9 cellular contexts compared by ENCODE assay signal in the genomic region with DNA sequence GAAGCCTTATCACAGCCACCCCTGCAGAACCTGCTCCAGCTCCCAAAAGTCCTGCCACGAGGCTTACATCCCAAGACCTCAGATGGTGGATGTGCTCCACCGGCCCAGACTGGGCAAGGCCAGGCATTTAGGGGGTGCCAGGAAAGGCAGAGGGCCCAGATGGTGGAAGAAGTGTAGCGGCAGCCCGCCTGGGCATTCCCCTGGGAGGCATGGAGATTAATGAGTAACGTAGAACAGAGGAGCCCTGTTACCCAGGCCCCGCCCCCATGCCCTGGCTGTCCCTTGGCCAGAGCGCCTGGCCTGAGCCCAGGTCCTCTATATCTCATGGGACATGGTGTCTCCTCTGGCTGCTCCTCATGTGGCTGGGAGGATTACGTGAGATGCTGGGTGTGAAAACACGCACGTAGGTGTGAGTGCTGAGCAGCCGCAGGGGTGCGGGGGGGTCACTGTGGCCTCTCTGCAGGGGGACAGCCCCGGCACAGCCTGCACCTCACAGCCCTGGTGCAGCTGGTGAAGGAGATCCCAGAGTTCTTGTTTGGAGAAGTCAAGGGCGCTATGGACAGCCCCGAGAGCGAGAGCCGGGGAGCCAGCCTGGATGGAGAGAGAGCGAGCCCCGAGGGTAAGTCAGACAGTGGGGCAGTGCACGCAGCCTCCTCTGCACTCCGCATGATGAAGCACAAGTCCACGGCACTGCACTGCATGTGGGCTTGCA. TPM values are rescaled to one million over a fixed set of nuclear protein-coding genes. Genes with fewer than 3 reads are reported as not detected.
DNase-seq lines count a peak whose midpoint lies in the region; ATAC-seq, FAIRE-seq and TF ChIP-seq lines count a peak whose summit lies in the region.
"Had no signal": no experiment of that assay in that cellular context is flagged by ENCODE, and none has a peak within 500 bp of the region (broad histone marks: within the 10 kb centered on the region; RNA-seq: fewer than 3 reads in every experiment).

No MANE protein-coding gene starts in this region.

- H3K4me1 ChIP-seq in right atrium auricular region: peaks cover 0 to 52% of the 10 kb centered on the region in 2 donors
- H3K4me1 ChIP-seq in sigmoid colon: peaks cover 0 to 46% (median 29%) of the 10 kb centered on the region in 4 donors

- H3K4me1 Mint-ChIP-seq in naive thymus-derived CD8-positive, alpha-beta T cell: peaks cover 13 to 17% (median 15%) of the 10 kb centered on the region in 4 donors

- intact Hi-C loops in sigmoid colon (cut with DNase I): no loop called here

- 62 to 81% methylated on average over 22 of the region's 22 CpGs for WGBS in sigmoid colon, 2 donors

- ATAC-seq in GM19025 (IDR thresholded peaks at IDR 0.05; ENCODE audit: low read depth, unreplicated experiment) (peak; percentile 76), HG03520 (IDR thresholded peaks at IDR 0.05; ENCODE audit: unreplicated experiment) (no peak)
- no peak for ATAC-seq in naive thymus-derived CD8-positive, alpha-beta T cell

- no peaks in the 10 kb centered on the region for H3K9me3 Mint-ChIP-seq in naive thymus-derived CD8-positive, alpha-beta T cell

- no peak for TF ChIP-seq POLR2A in sigmoid colon (IDR thresholded peaks at IDR 0.05)

- TF ChIP-seq CTCF in right atrium auricular region (IDR thresholded peaks at IDR 0.05): no peak
- TF ChIP-seq CTCF in sigmoid colon (IDR thresholded peaks at IDR 0.05): no peak

- H3K36me3 Mint-ChIP-seq in naive thymus-derived CD8-positive, alpha-beta T cell: peaks cover 0 to 48% (median 6%) of the 10 kb centered on the region in 3 donors

- H3K9me3 ChIP-seq in right atrium auricular region: no peaks in the 10 kb centered on the region
- H3K9me3 ChIP-seq in sigmoid colon: no peaks in the 10 kb centered on the region

- H3K27ac ChIP-seq in right atrium auricular region: peak overlapping the region; percentile 94
- H3K27ac ChIP-seq in sigmoid colon: peak overlapping the region in 3 of 4 donors; percentile 19 to 39 (median 31)

- H3K4me3 Mint-ChIP-seq in naive thymus-derived CD8-positive, alpha-beta T cell: no peak overlapping the region

- H3K27me3 ChIP-seq in right atrium auricular region: no peaks in the 10 kb centered on the region
- no peaks in the 10 kb centered on the region for H3K27me3 ChIP-seq in sigmoid colon

- H3K36me3 ChIP-seq in right atrium auricular region (peaks cover 48% of the 10 kb centered on the region), sigmoid colon (peaks cover 34 to 54% (median 36%) of the 10 kb centered on the region in 4 donors)

- TF ChIP-seq EP300 in sigmoid colon (IDR thresholded peaks at IDR 0.05): no peak

- FAIRE-seq in RCC 7860 (lab: Jason Lieb, UNC) (peak; percentile 77), urothelium cell line (lab: Jason Lieb, UNC) (no peak)

- DNase-seq in RCC 7860 (ENCODE audit: low spot score) (peak; percentile 79), right atrium auricular region (ENCODE audit: low spot score) (peak; percentile 80), sigmoid colon (peak; percentile 79), urothelium cell line (ENCODE audit: low spot score) (no peak)
- no peak for DNase-seq in naive thymus-derived CD8-positive, alpha-beta T cell
- DNase-seq in activated CD4-positive, CD25-positive, alpha-beta regulatory T cell treated with anti-CD3 and anti-CD28 coated beads, Interleukin-2, amount 50 U/mL, for 72 hours: no peak
- DNase-seq: stimulated activated naive CD4-positive, alpha-beta T cell treated with Interleukin-2 at 50 U/mL for 16 hours had no signal

- H3K27ac Mint-ChIP-seq in naive thymus-derived CD8-positive, alpha-beta T cell: peak overlapping the region in 1 of 10 donors; percentile 49

- H3K4me3 ChIP-seq in right atrium auricular region: peak overlapping the region in 1 of 2 donors; percentile 22
- H3K4me3 ChIP-seq in sigmoid colon: no peak overlapping the region

- POLR2A ChIA-PET in naive thymus-derived CD8-positive, alpha-beta T cell (lab: Charles Lee): no interaction called here

- H3K27me3 Mint-ChIP-seq in naive thymus-derived CD8-positive, alpha-beta T cell: no peaks in the 10 kb centered on the region

RNA-seq across cellular contexts. Expression of gene ZNF467, which starts 52.9 kb away (rescaled TPM):
- total RNA-seq in right atrium auricular region: 10 to 100 TPM in 1 of 2 donors, 1 to 10 TPM in 1; 3.2 to 11.0 TPM
- total RNA-seq in sigmoid colon: 10 to 100 TPM in 1 of 4 donors, 1 to 10 TPM in 3; 7.1 to 15.7 (median 9.2) TPM
- polyA plus RNA-seq in sigmoid colon: 1 to 10 TPM; 3.0 to 4.6 (median 3.5) TPM
- total RNA-seq in naive thymus-derived CD8-positive, alpha-beta T cell: 1 to 10 TPM in 1 of 2 experiments, under 1 TPM in 1; 0.88 to 2.0 TPM
- 1 to 10 TPM; 2.4 to 4.8 (median 4.4) TPM for polyA plus RNA-seq in naive thymus-derived CD8-positive, alpha-beta T cell

Comparison
In these comparisons a context has a peak if more than half of its experiments do, and no peak if none do; other contexts are left out.
1. DNase-seq: peak in RCC 7860 (single experiment), right atrium auricular region (single experiment) and sigmoid colon (single experiment); none in naive thymus-derived CD8-positive, alpha-beta T cell (0 of 10), urothelium cell line (single experiment) and activated CD4-positive, CD25-positive, alpha-beta regulatory T cell treated with anti-CD3 and anti-CD28 coated beads, Interleukin-2, amount 50 U/mL, for 72 hours (single experiment).